ENCODE assay signal across 15 cellular contexts in the genomic region with DNA sequence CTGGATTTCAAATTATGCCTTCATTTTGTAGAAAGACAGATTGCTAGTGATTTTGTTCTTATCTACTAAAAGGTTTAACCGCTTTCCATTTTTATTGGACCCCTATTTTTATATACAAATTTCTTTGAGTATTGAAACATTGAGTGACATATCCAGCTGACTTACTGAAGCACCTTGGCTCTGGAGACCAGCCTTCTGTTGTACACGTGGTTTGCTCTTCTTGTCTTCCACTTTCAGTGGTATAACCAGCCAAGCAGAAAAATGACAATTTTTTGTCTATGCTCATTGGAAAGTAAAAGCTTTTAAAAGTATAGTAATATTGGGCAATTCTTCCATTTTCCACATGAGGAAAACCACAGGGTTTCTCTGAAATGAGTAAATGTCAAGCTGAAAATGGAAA. TPM values are rescaled to one million over a fixed set of nuclear protein-coding genes. Genes with fewer than 3 reads are reported as not detected.
DNase-seq lines count a peak whose midpoint lies in the region; ATAC-seq and TF ChIP-seq lines count a peak whose summit lies in the region.
"Had no signal": no experiment of that assay in that cellular context is flagged by ENCODE, and none has a peak within 500 bp of the region (broad histone marks: within the 10 kb centered on the region; RNA-seq: fewer than 3 reads in every experiment).

No MANE protein-coding gene starts in this region.

- H3K9me3 ChIP-seq in heart left ventricle = no peaks in the 10 kb centered on the region
- H3K9me3 ChIP-seq: vagina had no signal

- no peaks in the 10 kb centered on the region for H3K4me1 ChIP-seq in heart left ventricle
- H3K4me1 ChIP-seq: vagina had no signal

- TF ChIP-seq POLR2A in heart left ventricle (IDR thresholded peaks at IDR 0.05) = no peak

- H3K27ac ChIP-seq in heart left ventricle = no peak overlapping the region
- H3K27ac ChIP-seq: vagina had no signal

- ATAC-seq in GM18517 (IDR thresholded peaks at IDR 0.05; ENCODE audit: unreplicated experiment) = peak; percentile 83
- ATAC-seq in GM21381 (IDR thresholded peaks at IDR 0.05; ENCODE audit: unreplicated experiment) = peak; percentile 86
- ATAC-seq in HG02943 (IDR thresholded peaks at IDR 0.05; ENCODE audit: low read depth, unreplicated experiment) = peak; percentile 67
- peak; percentile 88 for ATAC-seq in HG03558 (IDR thresholded peaks at IDR 0.05; ENCODE audit: extremely low read depth, unreplicated experiment)
- no peak for ATAC-seq in heart left ventricle
- ATAC-seq: HCT116 had no signal

- H3K27me3 ChIP-seq in heart left ventricle = no peaks in the 10 kb centered on the region
- H3K27me3 ChIP-seq: vagina had no signal

- no peak for TF ChIP-seq CTCF in heart left ventricle (IDR thresholded peaks at IDR 0.05)

- intact Hi-C loops in heart left ventricle (cut with DNase I) = no loop called here

- no peaks in the 10 kb centered on the region for H3K36me3 ChIP-seq in heart left ventricle
- H3K36me3 ChIP-seq: vagina had no signal

- WGBS in heart left ventricle, 4 donors = 80 to 84% (median 83%) methylated on average over 2 of the region's 2 CpGs

- no peak for DNase-seq in HCEC 1CT
- no peak for DNase-seq in heart left ventricle
- no peak for DNase-seq in SK-N-DZ (ENCODE audit: low spot score)
- DNase-seq in SKM-1 treated with dmso at 0.1 percent for 144 hours (lab: John Stamatoyannopoulos, UW; ENCODE audit: unreplicated experiment) = no peak
- DNase-seq: activated T-cell treated with anti-CD3 and anti-CD28 coated beads, Interleukin-2, amount 50 U/mL, for 48 hours had no signal

- no peak overlapping the region for H3K4me3 ChIP-seq in heart left ventricle
- H3K4me3 ChIP-seq: vagina had no signal

RNA-seq across cellular contexts. Expression of a gene that starts 4.4 kb away (rescaled TPM):
- not detected for total RNA-seq in heart left ventricle
- not detected for polyA plus RNA-seq in heart left ventricle
- not detected in 2 replicates for polyA plus RNA-seq in SK-N-DZ (2014; cell fraction: cytosol; rRNA removed)
- not detected in 2 replicates for polyA plus RNA-seq in SK-N-DZ (2014; cell fraction: nucleus; rRNA removed)
- total RNA-seq: glomerular endothelial cell, neural crest cell, vagina, WTC11 had no signal
- polyA plus RNA-seq: BJ had no signal

Comparison
In these comparisons a context has a peak if more than half of its experiments do, and no peak if none do; other contexts are left out.
1. ATAC-seq: peak in GM18517 (single experiment), GM21381 (single experiment), HG02943 (single experiment) and HG03558 (single experiment); none in heart left ventricle (0 of 4).